Comparison of ENCODE assay signal across 31 cellular contexts in the genomic region with DNA sequence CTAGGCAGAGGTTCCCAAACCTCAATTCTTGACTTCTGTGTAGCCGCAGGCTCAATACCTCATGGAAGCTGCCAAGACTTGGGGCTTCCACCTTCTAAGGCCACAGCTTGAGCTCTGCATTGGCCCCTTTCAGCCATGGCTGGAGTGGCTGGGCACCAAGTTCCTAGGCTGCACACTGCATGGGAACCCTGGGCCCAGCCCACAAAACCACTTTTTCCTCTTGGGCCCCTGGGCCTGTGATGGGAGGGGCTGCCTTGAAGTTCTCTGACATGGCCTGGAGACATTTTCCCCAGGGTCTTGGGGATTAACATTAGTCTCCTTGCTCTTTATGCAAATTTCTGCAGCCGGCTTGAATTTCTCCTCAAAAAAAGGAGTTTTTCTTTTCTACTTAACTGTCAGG. TPM values are rescaled to one million over a fixed set of nuclear protein-coding genes. Genes with fewer than 3 reads are reported as not detected.
"Had no signal": no experiment of that assay in that cellular context is flagged by ENCODE, and none has a peak within 500 bp of the region (broad histone marks: within the 10 kb centered on the region; RNA-seq: fewer than 3 reads in every experiment).

No MANE protein-coding gene starts in this region.

- H3K27me3 Mint-ChIP-seq: stimulated activated memory B cell treated with anti-CD40 and anti-IgM and Interleukin-4, amounts not matched to agents 10 μg/mL and 1 μg/mL and 100 μg/mL, for 72 hours; stimulated activated naive B cell treated with anti-CD40 and anti-IgM and Interleukin-4, amounts not matched to agents 10 μg/mL and 1 μg/mL and 100 μg/mL, for 72 hours; stimulated activated naive CD8-positive, alpha-beta T cell treated with anti-CD3 and anti-CD28 coated beads, Interleukin-15, amount 100 ng/mL, for 72 hours; stimulated activated naive CD8-positive, alpha-beta T cell treated with anti-CD3 and anti-CD28 coated beads, Interleukin-15, Interleukin-2, amounts not matched to agents 100 ng/mL and 50 ng/mL, for 24 hours; type B pancreatic cell had no signal

- H3K9me3 Mint-ChIP-seq: stimulated activated effector memory CD8-positive, alpha-beta T cell treated with anti-CD3 and anti-CD28 coated beads, Interleukin-12 subunit alpha, Interleukin-12 subunit beta, amount 100 ng/mL, for 72 hours; stimulated activated memory B cell treated with anti-CD40 and anti-IgM and Interleukin-4, amounts not matched to agents 10 μg/mL and 1 μg/mL and 100 μg/mL, for 72 hours; stimulated activated naive CD8-positive, alpha-beta T cell treated with anti-CD3 and anti-CD28 coated beads, Interleukin-15, amount 100 ng/mL, for 72 hours; stimulated activated naive CD8-positive, alpha-beta T cell treated with anti-CD3 and anti-CD28 coated beads, Interleukin-15, Interleukin-2, amounts not matched to agents 100 ng/mL and 50 ng/mL, for 24 hours; type B pancreatic cell had no signal

- H3K27ac ChIP-seq: stomach, suprapubic skin, testis, thoracic aorta, thyroid gland, tibial artery, tibial nerve, transverse colon, upper lobe of left lung, upper lobe of right lung, uterus, vagina had no signal

- H3K4me1 ChIP-seq: stomach, suprapubic skin, testis, thyroid gland, tibial artery, tibial nerve, transverse colon, upper lobe of left lung, upper lobe of right lung, uterus, vagina had no signal

- H3K27me3 ChIP-seq: stomach, suprapubic skin, testis, thyroid gland, tibial artery, tibial nerve, transverse colon, upper lobe of left lung, upper lobe of right lung, uterus, vagina had no signal

- H3K4me3 Mint-ChIP-seq: stimulated activated effector memory CD8-positive, alpha-beta T cell treated with anti-CD3 and anti-CD28 coated beads, Interleukin-12 subunit alpha, Interleukin-12 subunit beta, amount 100 ng/mL, for 72 hours; stimulated activated memory B cell treated with anti-CD40 and anti-IgM and Interleukin-4, amounts not matched to agents 10 μg/mL and 1 μg/mL and 100 μg/mL, for 72 hours; stimulated activated naive B cell treated with anti-CD40 and anti-IgM and Interleukin-4, amounts not matched to agents 10 μg/mL and 1 μg/mL and 100 μg/mL, for 72 hours; stimulated activated naive CD8-positive, alpha-beta T cell treated with anti-CD3 and anti-CD28 coated beads, Interleukin-15, amount 100 ng/mL, for 72 hours; stimulated activated naive CD8-positive, alpha-beta T cell treated with anti-CD3 and anti-CD28 coated beads, Interleukin-15, Interleukin-2, amounts not matched to agents 100 ng/mL and 50 ng/mL, for 24 hours; type B pancreatic cell had no signal

- H3K9me3 ChIP-seq: stomach, suprapubic skin, testis, thoracic aorta, thyroid gland, tibial artery, tibial nerve, transverse colon, upper lobe of left lung, upper lobe of right lung, uterus, vagina had no signal

- H3K27ac Mint-ChIP-seq: stimulated activated effector memory CD8-positive, alpha-beta T cell treated with anti-CD3 and anti-CD28 coated beads, Interleukin-12 subunit alpha, Interleukin-12 subunit beta, amount 100 ng/mL, for 72 hours; stimulated activated memory B cell treated with anti-CD40 and anti-IgM and Interleukin-4, amounts not matched to agents 10 μg/mL and 1 μg/mL and 100 μg/mL, for 72 hours; stimulated activated naive B cell treated with anti-CD40 and anti-IgM and Interleukin-4, amounts not matched to agents 10 μg/mL and 1 μg/mL and 100 μg/mL, for 72 hours; stimulated activated naive CD8-positive, alpha-beta T cell treated with anti-CD3 and anti-CD28 coated beads, Interleukin-15, amount 100 ng/mL, for 72 hours; stimulated activated naive CD8-positive, alpha-beta T cell treated with anti-CD3 and anti-CD28 coated beads, Interleukin-15, Interleukin-2, amounts not matched to agents 100 ng/mL and 50 ng/mL, for 24 hours; type B pancreatic cell had no signal

- H3K4me1 Mint-ChIP-seq: stimulated activated memory B cell treated with anti-CD40 and anti-IgM and Interleukin-4, amounts not matched to agents 10 μg/mL and 1 μg/mL and 100 μg/mL, for 72 hours had no signal

- DNase-seq: stimulated activated CD4-positive, alpha-beta T cell treated with anti-CD3 and anti-CD28 coated beads, Interleukin-2, amount 100 ng/mL, for 48 hours; stimulated activated CD4-positive, alpha-beta T cell treated with anti-CD3 and anti-CD28 coated beads, Interleukin-4, amount 100 ng/mL, for 1 hour; stimulated activated CD4-positive, alpha-beta T cell treated with anti-CD3 and anti-CD28 coated beads, Interleukin-4, amount 100 ng/mL, for 24 hours; stimulated activated CD4-positive, alpha-beta T cell treated with anti-CD3 and anti-CD28 coated beads, Interleukin-4, amount 100 ng/mL, for 4 hours; stimulated activated CD8-positive, alpha-beta memory T cell treated with anti-CD3 and anti-CD28 coated beads, Interleukin-4, amount 100 ng/mL, for 48 hours; stimulated activated naive B cell treated with anti-CD40 and anti-IgM and Interleukin-4, amounts not matched to agents 10 μg/mL and 1 μg/mL and 100 μg/mL, for 72 hours; stimulated activated naive CD4-positive, alpha-beta T cell; stimulated activated naive CD4-positive, alpha-beta T cell treated with Interleukin-2 at 50 U/mL for 16 hours; stimulated activated naive CD8-positive, alpha-beta T cell treated with anti-CD3 and anti-CD28 coated beads, Interleukin-15, amount 100 ng/mL, for 72 hours; stimulated activated naive CD8-positive, alpha-beta T cell treated with anti-CD3 and anti-CD28 coated beads, Interleukin-15, Interleukin-2, amounts not matched to agents 100 U/mL and 50 U/mL, for 24 hours; stomach; substantia nigra; testis; thyroid gland; tibial artery; transverse colon; trophoblast cell; upper lobe of left lung; upper lobe of right lung; uterus had no signal

- H3K4me3 ChIP-seq: stomach, suprapubic skin, testis, thoracic aorta, thyroid gland, tibial artery, tibial nerve, transverse colon, upper lobe of left lung, upper lobe of right lung, uterus, vagina had no signal

- H3K36me3 Mint-ChIP-seq: stimulated activated effector memory CD8-positive, alpha-beta T cell treated with anti-CD3 and anti-CD28 coated beads, Interleukin-12 subunit alpha, Interleukin-12 subunit beta, amount 100 ng/mL, for 72 hours; stimulated activated memory B cell treated with anti-CD40 and anti-IgM and Interleukin-4, amounts not matched to agents 10 μg/mL and 1 μg/mL and 100 μg/mL, for 72 hours; stimulated activated naive B cell treated with anti-CD40 and anti-IgM and Interleukin-4, amounts not matched to agents 10 μg/mL and 1 μg/mL and 100 μg/mL, for 72 hours; type B pancreatic cell had no signal

- H3K36me3 ChIP-seq: stomach, suprapubic skin, thoracic aorta, thyroid gland, tibial artery, tibial nerve, transverse colon, upper lobe of left lung, upper lobe of right lung, uterus, vagina had no signal

RNA-seq across cellular contexts. Expression of a gene that starts 35.0 kb away (rescaled TPM):
- total RNA-seq: stomach, subcutaneous adipose tissue, temporal lobe, tibial nerve, urinary bladder, vagina had no signal
